ENCODE assay signal across 9 cellular contexts in the genomic region with DNA sequence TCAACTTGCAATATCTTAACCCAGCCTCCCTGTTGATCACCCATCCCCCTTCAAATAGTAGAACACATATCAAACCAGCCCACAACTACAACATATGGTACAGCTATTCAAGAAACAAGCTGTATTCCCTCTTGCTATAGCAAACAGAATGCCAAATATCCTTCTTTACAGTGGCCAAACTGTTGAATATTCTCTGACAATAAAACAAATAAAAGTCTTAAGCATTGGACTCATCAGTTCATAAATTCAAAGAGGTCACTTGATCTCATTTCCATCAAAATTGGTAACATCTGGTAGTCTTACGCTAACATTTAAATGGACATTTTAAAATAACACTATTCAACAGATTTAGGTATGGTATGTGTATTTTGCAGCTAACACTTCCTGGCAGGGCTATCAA.
"Had no signal": no experiment of that assay in that cellular context is flagged by ENCODE, and none has a peak within 500 bp of the region (broad histone marks: within the 10 kb centered on the region; RNA-seq: fewer than 3 reads in every experiment).

No MANE protein-coding gene starts in this region.

- H3K27ac ChIP-seq: HL-60, KMS-11 had no signal

- H3K4me3 ChIP-seq: GM23338 had no signal

- H3K4me2 ChIP-seq: GM23338, KMS-11 had no signal

- ATAC-seq: GM23338, HepG2 had no signal

- H3K4me1 Mint-ChIP-seq: IgD-negative memory B cell had no signal

- H3K4me3 Mint-ChIP-seq: GM23338, H9, HFFc6, IgD-negative memory B cell had no signal

- H3K9me3 Mint-ChIP-seq: GM23338, H9 had no signal

- H3K36me3 Mint-ChIP-seq: IgD-negative memory B cell had no signal

- DNase-seq: H9, HCEC 1CT, HFFc6, KBM-7 had no signal

- H3K9ac ChIP-seq: KMS-11 had no signal

- H3K27ac Mint-ChIP-seq: GM23338, H9, HFFc6, IgD-negative memory B cell had no signal

- H2AFZ ChIP-seq: GM23338 had no signal
